Comparison of ENCODE assay signal across 17 cellular contexts in the genomic region with DNA sequence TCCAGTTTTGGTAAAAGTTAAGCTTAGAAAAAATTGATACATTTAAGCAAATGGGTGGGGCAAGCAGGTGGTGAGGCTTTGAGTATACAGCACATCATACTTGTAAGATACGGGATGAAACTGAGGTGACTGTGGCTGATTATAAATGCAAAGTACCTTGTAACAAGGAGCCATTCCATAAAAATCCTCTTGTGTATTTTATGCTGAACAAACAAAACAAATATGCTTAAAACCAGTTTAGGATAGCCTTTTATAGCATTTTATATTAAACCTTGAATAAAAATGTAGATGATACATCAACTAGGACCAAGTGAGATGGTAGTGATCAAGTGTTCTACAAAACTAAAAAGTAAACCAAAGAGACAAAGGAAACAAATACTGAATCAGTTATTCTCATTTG. TPM values are rescaled to one million over a fixed set of nuclear protein-coding genes. Genes with fewer than 3 reads are reported as not detected.
DNase-seq lines count a peak whose midpoint lies in the region; ATAC-seq and TF ChIP-seq lines count a peak whose summit lies in the region.
"Had no signal": no experiment of that assay in that cellular context is flagged by ENCODE, and none has a peak within 500 bp of the region (broad histone marks: within the 10 kb centered on the region; RNA-seq: fewer than 3 reads in every experiment).

No MANE protein-coding gene starts in this region.

- peaks cover 9% of the 10 kb centered on the region for H3K36me3 Mint-ChIP-seq in CD4-positive, alpha-beta T cell (ENCODE audit: low read depth)

- no peak overlapping the region for H4K91ac ChIP-seq in IMR-90 (ENCODE audit: insufficient read depth, low read depth, low read length)

- H3K4ac ChIP-seq in IMR-90 (ENCODE audit: low read depth, low read length): no peak overlapping the region

- no peak overlapping the region for H3K18ac ChIP-seq in IMR-90 (ENCODE audit: low read depth, low read length)

- H3K4me2 ChIP-seq in IMR-90 (ENCODE audit: low read depth, low read length): no peak overlapping the region

- H3K27ac Mint-ChIP-seq in CD4-positive, alpha-beta T cell: no peak overlapping the region

- peaks cover 5% of the 10 kb centered on the region for H3K9me1 ChIP-seq in IMR-90 (ENCODE audit: insufficient read depth, low read length)

- H3K4me3 ChIP-seq in IMR-90 (ENCODE audit: insufficient read depth, low read depth, low read length) (no peak overlapping the region), endocrine pancreas (ENCODE audit: control insufficient read depth, insufficient read depth, low read length) (peak overlapping the region; percentile 69), ovary (no peak overlapping the region)
- H3K4me3 ChIP-seq: HAP-1, SJSA1 had no signal

- WGBS in IMR-90 (ENCODE audit: extremely low coverage in 2 of 2, insufficient read length in 1 of 2), 2 experiments: no CpG with 5 or more reads among the region's 1 CpG
- 53 to 79% (median 62%) methylated on average over 1 of the region's 1 CpG for WGBS in ovary, 3 donors

- H4K20me1 ChIP-seq in IMR-90 (ENCODE audit: insufficient read depth, low read length): no peaks in the 10 kb centered on the region

- TF ChIP-seq POLR2A in IMR-90 (IDR thresholded peaks at IDR 0.05; ENCODE audit: low read depth, low read length): no peak
- no peak for TF ChIP-seq POLR2A in ovary (IDR thresholded peaks at IDR 0.05)

- no peaks in the 10 kb centered on the region for H3K9me3 Mint-ChIP-seq in CD4-positive, alpha-beta T cell
- H3K9me3 Mint-ChIP-seq: activated B cell treated with CpG ODN at 0.5 μM for 24 hours; activated naive CD4-positive, alpha-beta T cell treated with anti-CD3 and anti-CD28 coated beads, Interleukin-2, amount 50 U/mL, for 72 hours had no signal

- no peak overlapping the region for H4K8ac ChIP-seq in IMR-90 (ENCODE audit: low read depth in 2 of 2, low read length in 2 of 2)

- TF ChIP-seq CTCF in CD4-positive, alpha-beta T cell (IDR thresholded peaks at IDR 0.05): no peak
- no peak for TF ChIP-seq CTCF in IMR-90 (conservative IDR thresholded peaks at IDR 0.05; ENCODE audit: low read depth, low read length)
- no peak for TF ChIP-seq CTCF in ovary (IDR thresholded peaks at IDR 0.05)

- POLR2A ChIA-PET in CD4-positive, alpha-beta T cell (lab: Charles Lee): no interaction called here
- POLR2A ChIA-PET in IMR-90 (lab: Charles Lee; ENCODE audit: unreplicated experiment): no interaction called here

- no peak overlapping the region for H3K14ac ChIP-seq in IMR-90 (replicated peaks; ENCODE audit: low read depth, low read length)

- H3K4me3 Mint-ChIP-seq in CD4-positive, alpha-beta T cell: peak overlapping the region; percentile 27

- no peak for TF ChIP-seq EP300 in ovary (IDR thresholded peaks at IDR 0.05)

- H4K5ac ChIP-seq in IMR-90 (ENCODE audit: low read depth, low read length): no peak overlapping the region

- no peak for DNase-seq in CD4-positive, alpha-beta T cell
- no peak for DNase-seq in IMR-90
- peak; percentile 12 for DNase-seq in renal cortical epithelial cell (ENCODE audit: low read depth)
- no peak for DNase-seq in ovary
- DNase-seq in GDM1 (lab: John Stamatoyannopoulos, UW): no peak
- DNase-seq: activated B cell treated with CpG ODN at 0.5 μM for 24 hours; dermis blood vessel endothelial cell; foreskin melanocyte; NCI-H1436 treated with DMSO at 0.1 percent for 48 hours; NCI-H774; pancreas; stimulated activated CD4-positive, alpha-beta T cell treated with anti-CD3 and anti-CD28 coated beads, Interleukin-4, amount 100 ng/mL, for 24 hours had no signal

- H3K36me3 ChIP-seq in IMR-90 (ENCODE audit: control insufficient read depth, insufficient read depth, low read length) (peaks cover 4% of the 10 kb centered on the region), endocrine pancreas (ENCODE audit: control insufficient read depth, insufficient read depth, low read length) (no peaks in the 10 kb centered on the region), ovary (no peaks in the 10 kb centered on the region)
- H3K36me3 ChIP-seq: pancreas had no signal

- no peaks in the 10 kb centered on the region for H3K27me3 Mint-ChIP-seq in CD4-positive, alpha-beta T cell
- H3K27me3 Mint-ChIP-seq: activated B cell treated with CpG ODN at 0.5 μM for 24 hours had no signal

- peaks cover 66% of the 10 kb centered on the region for H3K4me1 Mint-ChIP-seq in CD4-positive, alpha-beta T cell (ENCODE audit: low read depth)

- no peaks in the 10 kb centered on the region for H3K27me3 ChIP-seq in CD4-positive, alpha-beta T cell (ENCODE audit: control insufficient read depth, insufficient read depth, low read length)
- H3K27me3 ChIP-seq in IMR-90 (ENCODE audit: control insufficient read depth, insufficient read depth, low read length): no peaks in the 10 kb centered on the region
- no peaks in the 10 kb centered on the region for H3K27me3 ChIP-seq in endocrine pancreas (ENCODE audit: control insufficient read depth, insufficient read depth, low read length)
- H3K27me3 ChIP-seq in ovary: no peaks in the 10 kb centered on the region
- H3K27me3 ChIP-seq: pancreas, SJSA1 had no signal

- H2AK9ac ChIP-seq in IMR-90 (replicated peaks; ENCODE audit: low read depth, low read length, poor library complexity): no peak overlapping the region

- H2BK120ac ChIP-seq in IMR-90 (ENCODE audit: low read depth, low read length): no peak overlapping the region

- in situ Hi-C loops in IMR-90 (cut with MboI; ENCODE audit: low sequenced_read_pairs): no loop called here

- H3K9ac ChIP-seq in IMR-90 (ENCODE audit: low read depth, low read length) (no peak overlapping the region), endocrine pancreas (ENCODE audit: control insufficient read depth, insufficient read depth, low read length) (no peak overlapping the region)

- no peak overlapping the region for H2BK15ac ChIP-seq in IMR-90 (ENCODE audit: low read depth, low read length)

- no TSS peak for BruUV-seq in IMR-90 (replicated peaks; lab: Mats Ljungman, UMichigan)

- no peak overlapping the region for H2BK5ac ChIP-seq in IMR-90 (ENCODE audit: low read depth, low read length, poor library complexity, severe bottlenecking)

- no peak overlapping the region for H3K27ac ChIP-seq in CD4-positive, alpha-beta T cell (ENCODE audit: low read depth, low read length)
- H3K27ac ChIP-seq in IMR-90 (ENCODE audit: insufficient read depth, low read length) (no peak overlapping the region), ovary (no peak overlapping the region)
- H3K27ac ChIP-seq: SJSA1 had no signal

- H2AK5ac ChIP-seq in IMR-90 (ENCODE audit: low read depth, low read length): no peak overlapping the region

- peaks cover 16 to 41% of the 10 kb centered on the region in 2 experiments for H3K79me1 ChIP-seq in IMR-90 (ENCODE audit: low read depth in 1 of 2, low read length in 2 of 2)

- TF ChIP-seq RAD21 in IMR-90 (IDR thresholded peaks at IDR 0.05; ENCODE audit: low read length): no peak

- H2AFZ ChIP-seq in IMR-90 (replicated peaks; ENCODE audit: low read length, poor library complexity): no peak overlapping the region

- CTCF ChIA-PET in CD4-positive, alpha-beta T cell (lab: Charles Lee): interaction anchor here (0.6 kb wide), 1 partner anchor 10 kb away, joined by 3 read pairs; no protein-coding TSS in a partner anchor
- CTCF ChIA-PET in IMR-90 (lab: Yijun Ruan, JAX): no interaction called here

- intact Hi-C loops in CD4-positive, alpha-beta T cell (cut with DNase I, micrococcal nuclease): loop anchor here in 1 of 2 experiments (5.0 kb wide), 1 partner anchor 74 kb away; a partner anchor contains a TSS
- intact Hi-C loops in IMR-90 (cut with micrococcal nuclease): no loop called here
- intact Hi-C loops in ovary (cut with DNase I): loop anchor here in 1 of 4 donors (10.0 kb wide), 1 partner anchor 286 kb away; a partner anchor contains a TSS

- no peak for ATAC-seq in CD4-positive, alpha-beta T cell (ENCODE audit: poor library complexity)
- ATAC-seq in IMR-90 (ENCODE audit: low read depth) (no peak), GM18517 (IDR thresholded peaks at IDR 0.05; ENCODE audit: unreplicated experiment) (no peak)
- ATAC-seq: activated naive CD4-positive, alpha-beta T cell treated with anti-CD3 and anti-CD28 coated beads, Interleukin-2, amount 50 U/mL, for 72 hours; pancreas had no signal

- peaks cover 14% of the 10 kb centered on the region; the same call in 1 of the 2 replicates for H3K4me1 ChIP-seq in IMR-90 (ENCODE audit: control insufficient read depth, insufficient read depth, low read length)
- H3K4me1 ChIP-seq in endocrine pancreas (ENCODE audit: control insufficient read depth, insufficient read depth, low read length): peaks cover 15% of the 10 kb centered on the region
- H3K4me1 ChIP-seq in ovary (ENCODE audit: insufficient read depth): peaks cover 18% of the 10 kb centered on the region

- dilution Hi-C loops in IMR-90 (cut with HindIII; ENCODE audit: low sequenced_read_pairs, unreplicated experiment): no loop called here

- H3K56ac ChIP-seq in IMR-90 (ENCODE audit: extremely low read depth, insufficient read depth, low read length): no peak overlapping the region

- H3K9me3 ChIP-seq in CD4-positive, alpha-beta T cell (ENCODE audit: control insufficient read depth, low read length): no peaks in the 10 kb centered on the region
- H3K9me3 ChIP-seq in IMR-90 (ENCODE audit: control insufficient read depth, insufficient read depth, low read length) (no peaks in the 10 kb centered on the region; the same call in 1 of the 2 replicates), endocrine pancreas (ENCODE audit: control insufficient read depth, low read length) (no peaks in the 10 kb centered on the region), ovary (no peaks in the 10 kb centered on the region)
- H3K9me3 ChIP-seq: HAP-1, pancreas, SJSA1 had no signal

- H3K23ac ChIP-seq in IMR-90 (ENCODE audit: low read depth, low read length): no peak overlapping the region

- no peak overlapping the region for H2BK20ac ChIP-seq in IMR-90 (ENCODE audit: low read depth, low read length)

TF ChIP-seq in IMR-90, 13 proteins besides CTCF, POLR2A, EP300 and RAD21:
- TF ChIP-seq, protein P1, sequence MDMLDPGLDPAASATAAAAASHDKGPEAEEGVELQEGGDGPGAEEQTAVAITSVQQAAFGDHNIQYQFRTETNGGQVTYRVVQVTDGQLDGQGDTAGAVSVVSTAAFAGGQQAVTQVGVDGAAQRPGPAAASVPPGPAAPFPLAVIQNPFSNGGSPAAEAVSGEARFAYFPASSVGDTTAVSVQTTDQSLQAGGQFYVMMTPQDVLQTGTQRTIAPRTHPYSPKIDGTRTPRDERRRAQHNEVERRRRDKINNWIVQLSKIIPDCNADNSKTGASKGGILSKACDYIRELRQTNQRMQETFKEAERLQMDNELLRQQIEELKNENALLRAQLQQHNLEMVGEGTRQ (IDR thresholded peaks at IDR 0.05; ENCODE audit: low read depth, low read length): no peak
- peak; percentile 66 for TF ChIP-seq MAFK (IDR thresholded peaks at IDR 0.05; ENCODE audit: low read depth, low read length)
TF ChIP-seq in IMR-90: peak in this region for 1.

RNA-seq across cellular contexts. Expression of a gene that starts 3.4 kb away (rescaled TPM):
- 1 to 10 TPM; 8.2 to 8.3 TPM for total RNA-seq in CD4-positive, alpha-beta T cell
- 5.6 and 11.7 TPM in 2 replicates for total RNA-seq in IMR-90 (2012; rRNA removed)
- polyA plus RNA-seq in IMR-90 (2012; rRNA removed): 11.5 and 13.2 TPM in 2 replicates
- polyA plus RNA-seq in IMR-90 (2012; cell fraction: cytosol; rRNA removed): 10.0 and 10.3 TPM in 2 replicates
- polyA plus RNA-seq in IMR-90 (2012; cell fraction: nucleus; rRNA removed; ENCODE audit: low replicate concordance): 4.8 and 15.0 TPM in 2 replicates
- 183 and 292 TPM in 2 replicates for total RNA-seq in renal cortical epithelial cell
- 100 to 1,000 TPM in 5 of 7 donors, 10 to 100 TPM in 2; 74.4 to 156 (median 117) TPM for total RNA-seq in ovary
- 10 to 100 TPM; 56.6 to 63.9 TPM for polyA plus RNA-seq in ovary
